ENCODE assay signal across 24 cellular contexts in genomic region chr4:186451982-186452381, GRCh38.
"Had no signal": no experiment of that assay in that cellular context is flagged by ENCODE, and none has a peak within 500 bp of the region (broad histone marks: within the 10 kb centered on the region; RNA-seq: fewer than 3 reads in every experiment).

No MANE protein-coding gene starts in this region.

- H3K27ac ChIP-seq: RWPE1 had no signal

- H3K36me3 ChIP-seq: MG63 had no signal

- DNase-seq: Karpas-422, KG1, MG63, NCI-H1092, NCI-H1105 treated with DMSO at 0.1 percent for 48 hours, NCI-H1417 treated with DMSO at 0.1 percent for 48 hours, NCI-H146, NCI-H1694 treated with DMSO at 0.1 percent for 48 hours, NCI-H1930, NCI-H2081, NCI-H2107, NCI-H2171, NCI-H226, NCI-H446, NCI-H510A, NCI-H524 treated with DMSO at 0.1 percent for 48 hours, NCI-H69, NCI-H774, SHP77, SK-N-SH, SW 1271, T-cell had no signal

- H3K27me3 ChIP-seq: MG63 had no signal

- H3K4me3 Mint-ChIP-seq: T-cell had no signal

- H3K27me3 Mint-ChIP-seq: T-cell had no signal

- H3K36me3 Mint-ChIP-seq: T-cell had no signal

- H3K9ac ChIP-seq: SK-N-SH had no signal

- ATAC-seq: Panc1, T-cell had no signal

- H3K9me3 ChIP-seq: MG63, SK-N-SH had no signal

- H3K4me3 ChIP-seq: MG63 had no signal

- H3K27ac Mint-ChIP-seq: T-cell had no signal

- H3K4me1 Mint-ChIP-seq: T-cell had no signal
